In the genomic region with DNA sequence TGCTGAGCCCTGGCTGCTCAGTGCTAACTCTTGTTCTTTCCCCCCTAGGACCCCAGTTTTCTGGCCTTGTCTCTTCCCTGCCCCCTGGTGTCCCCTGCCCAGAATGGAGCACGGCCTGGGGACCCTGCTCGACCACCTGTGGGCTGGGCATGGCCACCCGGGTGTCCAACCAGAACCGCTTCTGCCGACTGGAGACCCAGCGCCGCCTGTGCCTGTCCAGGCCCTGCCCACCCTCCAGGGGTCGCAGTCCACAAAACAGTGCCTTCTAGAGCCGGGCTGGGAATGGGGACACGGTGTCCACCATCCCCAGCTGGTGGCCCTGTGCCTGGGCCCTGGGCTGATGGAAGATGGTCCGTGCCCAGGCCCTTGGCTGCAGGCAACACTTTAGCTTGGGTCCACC, we compare ENCODE assay signal across 24 cellular contexts. TPM values are rescaled to one million over a fixed set of nuclear protein-coding genes. Genes with fewer than 3 reads are reported as not detected.
DNase-seq lines count a peak whose midpoint lies in the region; ATAC-seq, FAIRE-seq and TF ChIP-seq lines count a peak whose summit lies in the region.
"Had no signal": no experiment of that assay in that cellular context is flagged by ENCODE, and none has a peak within 500 bp of the region (broad histone marks: within the 10 kb centered on the region; RNA-seq: fewer than 3 reads in every experiment).

No MANE protein-coding gene starts in this region.

- H3K27ac ChIP-seq in A549: peak overlapping the region; percentile 96 to 98
- peak overlapping the region; percentile 99 for H3K27ac ChIP-seq in Panc1 (ENCODE audit: low read length)
- H3K27ac ChIP-seq in endodermal cell (ENCODE audit: low read depth, low read length): no peak overlapping the region
- no peak overlapping the region for H3K27ac ChIP-seq in trophoblast cell (ENCODE audit: low read depth, low read length)
- H3K27ac ChIP-seq: HL-60, Peyer's patch had no signal

- no peak for FAIRE-seq in A549 (lab: Jason Lieb, UNC)
- FAIRE-seq: GM12892 had no signal

- H3K4me1 ChIP-seq in A549: peaks cover 82% of the 10 kb centered on the region
- peaks cover 54% of the 10 kb centered on the region for H3K4me1 ChIP-seq in Panc1 (ENCODE audit: control insufficient read depth, insufficient read depth, low read length)
- peaks cover 8% of the 10 kb centered on the region for H3K4me1 ChIP-seq in endodermal cell (ENCODE audit: control insufficient read depth, insufficient read depth, low read length)
- peaks cover 3% of the 10 kb centered on the region in 2 experiments for H3K4me1 ChIP-seq in trophoblast cell (ENCODE audit: control insufficient read depth in 1 of 2, insufficient read depth in 2 of 2, low read length in 2 of 2)
- H3K4me1 ChIP-seq: Peyer's patch had no signal

- H4K12ac ChIP-seq in trophoblast cell (ENCODE audit: low read depth, low read length): no peak overlapping the region

- H3K9me3 Mint-ChIP-seq in endodermal cell: no peaks in the 10 kb centered on the region
- H3K9me3 Mint-ChIP-seq: CD8-positive, alpha-beta T cell had no signal

- DNase-seq in A549 (ENCODE audit: low read depth in 1 of 2, low spot score in 1 of 2): no peak
- DNase-seq in Panc1 (ENCODE audit: low read depth, low spot score): no peak
- no peak for DNase-seq in endodermal cell
- no peak for DNase-seq in trophoblast cell
- no peak for DNase-seq in DMS53 (lab: John Stamatoyannopoulos, UW)
- no peak for DNase-seq in globus pallidus (ENCODE audit: low spot score)
- no peak for DNase-seq in T-helper 17 cell
- DNase-seq in effector CD8-positive, alpha-beta T cell (lab: John Stamatoyannopoulos, UW): no peak
- DNase-seq: 8988T; AML-193; C1 segment of cervical spinal cord; CD8-positive, alpha-beta T cell; GOT3; NCI-H1105 treated with DMSO at 0.1 percent for 48 hours; NCI-H2029 treated with DMSO at 0.1 percent for 48 hours; NCI-H345; NCI-H524; NCI-H82; Peyer's patch; SHP77 had no signal

- H2AFZ ChIP-seq in trophoblast cell (ENCODE audit: insufficient read depth, low read length, poor library complexity): no peak overlapping the region

- no peak overlapping the region for H3K14ac ChIP-seq in trophoblast cell (ENCODE audit: low read length)

- H3K4me1 Mint-ChIP-seq in endodermal cell (peaks cover 16% of the 10 kb centered on the region), T-helper 17 cell (peaks cover 3% of the 10 kb centered on the region)

- H2BK120ac ChIP-seq in trophoblast cell (ENCODE audit: insufficient read depth, low read length, poor library complexity): no peak overlapping the region

- no peak overlapping the region for H3K23ac ChIP-seq in trophoblast cell (ENCODE audit: low read length)

- intact Hi-C loops in Panc1 (cut with micrococcal nuclease; ENCODE audit: unreplicated experiment): no loop called here

- peaks cover 3% of the 10 kb centered on the region for H3K27me3 Mint-ChIP-seq in endodermal cell (ENCODE audit: insufficient read depth)
- peaks cover 5% of the 10 kb centered on the region for H3K27me3 Mint-ChIP-seq in T-helper 17 cell

- H3K4me2 ChIP-seq in A549 (no peak overlapping the region; the same call in 2 of the 3 replicates), trophoblast cell (ENCODE audit: low read length) (no peak overlapping the region)

- H4K91ac ChIP-seq in trophoblast cell (ENCODE audit: low read depth, low read length): no peak overlapping the region

- H3K27me3 ChIP-seq in Panc1 (ENCODE audit: control insufficient read depth, insufficient read depth, low read length) (no peaks in the 10 kb centered on the region), endodermal cell (ENCODE audit: control insufficient read depth, insufficient read depth, low read length, poor library complexity, severe bottlenecking) (no peaks in the 10 kb centered on the region), trophoblast cell (ENCODE audit: insufficient read depth, low read length) (no peaks in the 10 kb centered on the region)
- H3K27me3 ChIP-seq: Peyer's patch had no signal

- H3K9me3 ChIP-seq in A549 (no peaks in the 10 kb centered on the region), Panc1 (ENCODE audit: control insufficient read depth, insufficient read depth, low read depth, low read length) (no peaks in the 10 kb centered on the region), endodermal cell (ENCODE audit: control insufficient read depth, low read length) (no peaks in the 10 kb centered on the region), trophoblast cell (ENCODE audit: insufficient read depth, low read depth, low read length) (no peaks in the 10 kb centered on the region), T-helper 17 cell (ENCODE audit: control insufficient read depth, low read length, poor library complexity, severe bottlenecking) (no peaks in the 10 kb centered on the region)
- H3K9me3 ChIP-seq: Peyer's patch had no signal

- CTCF ChIA-PET in A549 (lab: Yijun Ruan, JAX) (interaction anchor here (1.1 to 21.9 kb wide), 6 partner anchors 9 to 44 kb away, joined by 3 to 525 read pairs (median 6); no protein-coding TSS in a partner anchor), Panc1 (lab: Charles Lee) (no interaction called here)

- TF ChIP-seq CTCF in A549 (IDR thresholded peaks at IDR 0.05): no peak
- no peak for TF ChIP-seq CTCF in Panc1 (IDR thresholded peaks at IDR 0.05)
- TF ChIP-seq CTCF in endodermal cell (conservative IDR thresholded peaks at IDR 0.05): peak; percentile 36

- no peak overlapping the region for H3K4me3 ChIP-seq in A549
- no peak overlapping the region for H3K4me3 ChIP-seq in Panc1 (ENCODE audit: low read depth in 2 of 2, low read length in 2 of 2)
- no peak overlapping the region for H3K4me3 ChIP-seq in endodermal cell (ENCODE audit: low read length)
- H3K4me3 ChIP-seq in trophoblast cell (ENCODE audit: low read depth, low read length): peak overlapping the region; percentile 9
- H3K4me3 ChIP-seq: Peyer's patch had no signal

- no peak for TF ChIP-seq RAD21 in A549 (conservative IDR thresholded peaks at IDR 0.05 in 1 of 2, IDR thresholded peaks at IDR 0.05 in 1 of 2)

- H3K36me3 ChIP-seq in Panc1 (ENCODE audit: control insufficient read depth, insufficient read depth, low read length) (no peaks in the 10 kb centered on the region), endodermal cell (ENCODE audit: control insufficient read depth, insufficient read depth, low read length) (no peaks in the 10 kb centered on the region), trophoblast cell (ENCODE audit: control insufficient read depth in 1 of 2, insufficient read depth in 2 of 2, low read length in 2 of 2) (no peaks in the 10 kb centered on the region)
- H3K36me3 ChIP-seq: Peyer's patch had no signal

- BruUV-seq in Panc1 (replicated peaks; lab: Mats Ljungman, UMichigan): no TSS peak

- no peaks in the 10 kb centered on the region for H3K79me2 ChIP-seq in trophoblast cell (ENCODE audit: control insufficient read depth, insufficient read depth, low read length, poor library complexity)

- no peak overlapping the region for H4K8ac ChIP-seq in trophoblast cell (ENCODE audit: low read depth, low read length)

- H3K79me1 ChIP-seq in trophoblast cell (ENCODE audit: low read length): no peaks in the 10 kb centered on the region

- H3K18ac ChIP-seq in trophoblast cell (ENCODE audit: low read length): no peak overlapping the region

- H3K4me3 Mint-ChIP-seq in endodermal cell: no peak overlapping the region
- H3K4me3 Mint-ChIP-seq in T-helper 17 cell: no peak overlapping the region
- H3K4me3 Mint-ChIP-seq: CD8-positive, alpha-beta T cell had no signal

- no peak overlapping the region for H2BK12ac ChIP-seq in trophoblast cell (ENCODE audit: low read length)

- ATAC-seq in A549: no peak
- ATAC-seq in Panc1: no peak
- ATAC-seq in T-helper 17 cell: no peak
- ATAC-seq: CD8-positive, alpha-beta T cell had no signal

- POLR2A ChIA-PET in A549 (lab: Yijun Ruan, JAX): interaction anchor here (2.5 kb wide), 1 partner anchor 12 kb away, joined by 7 read pairs; the partner anchor contains the start of gene CCN5
- POLR2A ChIA-PET in Panc1 (lab: Charles Lee): no interaction called here

- no peak overlapping the region for H2BK5ac ChIP-seq in trophoblast cell (ENCODE audit: low read depth, low read length, poor library complexity)

- TF ChIP-seq POLR2A in A549 (IDR thresholded peaks at IDR 0.05; ENCODE audit: low read length): no peak

- no peak overlapping the region for H2AK5ac ChIP-seq in trophoblast cell (ENCODE audit: low read length)

- in situ Hi-C loops in Panc1 (cut with HindIII; ENCODE audit: low pct_unique_long_range_greater_than_20kb, low sequenced_read_pairs): no loop called here

- no peak for TF ChIP-seq EP300 in A549 (IDR thresholded peaks at IDR 0.05)

- 92% methylated on average over 2 of the region's 11 CpGs for WGBS in A549 (ENCODE audit: missing lambda C conversion rate)
- WGBS in endodermal cell (ENCODE audit: insufficient coverage in 1 of 2, insufficient read length in 1 of 2), 2 experiments: 93 to 94% methylated on average over 9 to 11 of the region's 11 CpGs
- WGBS in trophoblast cell (ENCODE audit: extremely low coverage, insufficient coverage, insufficient read length): no CpG with 5 or more reads among the region's 11 CpGs

- no peak overlapping the region for H3K4ac ChIP-seq in trophoblast cell (ENCODE audit: low read depth, low read length)

- H3K27ac Mint-ChIP-seq in endodermal cell: no peak overlapping the region
- no peak overlapping the region for H3K27ac Mint-ChIP-seq in T-helper 17 cell
- H3K27ac Mint-ChIP-seq: CD8-positive, alpha-beta T cell had no signal

- H3K9ac ChIP-seq in endodermal cell (ENCODE audit: extremely low read depth, low read length, poor library complexity, severe bottlenecking): no peak overlapping the region
- no peak overlapping the region for H3K9ac ChIP-seq in trophoblast cell (ENCODE audit: low read length)

- H3K36me3 Mint-ChIP-seq in endodermal cell (ENCODE audit: low read depth) (no peaks in the 10 kb centered on the region), T-helper 17 cell (ENCODE audit: low read depth) (peaks cover 2% of the 10 kb centered on the region)
- H3K36me3 Mint-ChIP-seq: CD8-positive, alpha-beta T cell had no signal

RNA-seq across cellular contexts. Expression of gene CCN5, which starts 11.9 kb away (rescaled TPM):
- polyA plus RNA-seq in A549 (2011; rRNA removed): 9.9 and 10.1 TPM in 2 replicates
- 32.0 and 52.5 TPM in 2 replicates for polyA plus RNA-seq in A549 (2012; cell fraction: cytosol; rRNA removed)
- 59.4 and 69.8 TPM in 2 replicates for polyA plus RNA-seq in A549 (2012; cell fraction: nucleus; rRNA removed)
- 11.1 to 13.9 TPM (median 12.3 TPM) in 3 replicates for polyA plus RNA-seq in A549 (2017; fragmentation: RNase III; extraction: RNeasy Plus Mini Kit Qiagen cat#74134 plus additional on column Dnase treatment)
- 4.5 and 6.9 TPM in 2 replicates for polyA minus RNA-seq in A549 (2011; rRNA and poly(A)+ RNA removed)
- 15.2 TPM for total RNA-seq in Panc1 (2021; ENCODE audit: unreplicated experiment)
- 32.0 TPM for polyA plus RNA-seq in Panc1 (2012; ENCODE audit: insufficient read length)
- not detected for total RNA-seq in endodermal cell
- polyA plus RNA-seq in endodermal cell (2013, experiment 1 of 2): not detected
- not detected for polyA plus RNA-seq in endodermal cell (2013, experiment 2 of 2)
- polyA plus RNA-seq in trophoblast cell (2013): not detected in 2 replicates
- total RNA-seq in T-helper 17 cell: not detected
- total RNA-seq: CD8-positive, alpha-beta T cell; HT-29 had no signal

RNA-seq across cellular contexts. Expression of gene KCNK15, which starts 18.6 kb away (rescaled TPM):
- 0.33 and 0.49 TPM in 2 replicates for polyA plus RNA-seq in A549 (2011; rRNA removed)
- 0.73 and 1.3 TPM in 2 replicates for polyA plus RNA-seq in A549 (2012; cell fraction: cytosol; rRNA removed)
- polyA plus RNA-seq in A549 (2012; cell fraction: nucleus; rRNA removed): 0.76 and 0.90 TPM in 2 replicates
- 0.41 to 0.67 TPM (median 0.43 TPM) in 3 replicates for polyA plus RNA-seq in A549 (2017; fragmentation: RNase III; extraction: RNeasy Plus Mini Kit Qiagen cat#74134 plus additional on column Dnase treatment)
- 0.58 and 0.66 TPM in 2 replicates for polyA minus RNA-seq in A549 (2011; rRNA and poly(A)+ RNA removed)
- total RNA-seq in Panc1 (2021; ENCODE audit: unreplicated experiment): 7.4 TPM
- polyA plus RNA-seq in Panc1 (2012; ENCODE audit: insufficient read length): 13.2 TPM
- total RNA-seq in endodermal cell: under 1 TPM; 0.15 to 0.22 TPM
- 0.07 TPM for polyA plus RNA-seq in endodermal cell (2013, experiment 1 of 2)
- polyA plus RNA-seq in endodermal cell (2013, experiment 2 of 2): not detected
- polyA plus RNA-seq in trophoblast cell (2013): not detected in 2 replicates
- not detected for total RNA-seq in T-helper 17 cell
- total RNA-seq: CD8-positive, alpha-beta T cell; HT-29 had no signal
- polyA plus RNA-seq: AG04450 had no signal

Comparison
In these comparisons a context has a peak if more than half of its experiments do, and no peak if none do; other contexts are left out.
1. H3K27ac ChIP-seq: peak in A549 (2 of 2) and Panc1 (single experiment); none in endodermal cell (single experiment) and trophoblast cell (single experiment).
2. RNA of gene CCN5, which starts 11.9 kb away (total RNA-seq): 15.2 TPM in Panc1 (single experiment); not detected in endodermal cell and not detected in T-helper 17 cell; every median in the first group is over 10 times any median in the second.